ENCODE assay signal across 8 cellular contexts in the genomic region with DNA sequence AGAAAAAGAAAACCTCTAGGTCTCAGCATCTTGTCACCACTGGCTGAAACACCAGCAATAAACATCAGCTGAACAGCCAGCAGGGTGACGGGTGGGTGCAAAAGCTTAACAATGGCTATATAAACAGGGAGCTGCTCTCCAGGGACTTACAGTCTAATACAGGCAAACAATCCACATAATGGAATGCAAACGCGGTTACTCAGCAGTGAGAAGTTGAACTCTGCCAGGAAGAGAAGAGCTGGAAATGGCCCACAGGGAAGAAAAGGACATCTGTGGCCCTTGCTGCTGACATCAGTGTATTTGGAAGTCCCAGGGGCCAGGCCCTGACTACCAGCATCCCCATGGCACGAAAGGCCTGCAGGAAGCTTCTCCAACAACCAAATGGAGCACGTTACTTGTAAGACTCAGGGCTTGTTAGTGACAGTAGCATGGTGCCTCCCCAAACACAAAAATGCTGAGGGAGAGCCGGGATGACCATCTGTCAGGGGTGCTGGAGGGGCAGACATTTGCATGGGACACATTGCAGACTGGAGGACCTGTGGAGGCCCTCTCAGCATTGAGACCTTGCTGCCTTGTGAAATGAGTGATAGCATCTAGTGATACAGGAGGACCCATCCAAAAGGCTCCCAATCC. TPM values are rescaled to one million over a fixed set of nuclear protein-coding genes. Genes with fewer than 3 reads are reported as not detected.
A peak's percentile ranks its signal among the peaks of the same experiment; 100 is the strongest.
DNase-seq lines count a peak whose midpoint lies in the region; ATAC-seq and TF ChIP-seq lines count a peak whose summit lies in the region.

No MANE protein-coding gene starts in this region.

- H3K27ac ChIP-seq in temporal lobe (ENCODE audit: low read depth, low read length), result peak overlapping the region; percentile 67

- H3K4me1 Mint-ChIP-seq in activated T-helper 17 cell treated with anti-CD3 and anti-CD28 coated beads, Interleukin-2, amount 50 U/mL, for 72 hours, result peaks cover 38% of the 10 kb centered on the region

- peaks cover 6% of the 10 kb centered on the region for H3K36me3 Mint-ChIP-seq in activated T-helper 17 cell treated with anti-CD3 and anti-CD28 coated beads, Interleukin-2, amount 50 U/mL, for 72 hours (ENCODE audit: low read depth)

- CTCF ChIA-PET in AG04449 (lab: Yijun Ruan, JAX), result interaction anchor here (1.0 to 1.3 kb wide), 3 partner anchors 10 to 384 kb away, joined by 3 to 4 read pairs (median 3); no protein-coding TSS in a partner anchor

- peaks cover 1% of the 10 kb centered on the region for H3K27me3 Mint-ChIP-seq in activated T-helper 17 cell treated with anti-CD3 and anti-CD28 coated beads, Interleukin-2, amount 50 U/mL, for 72 hours

- DNase-seq in AG04449 (ENCODE audit: low read depth, low spot score) (peak; percentile 74), GM12865 (ENCODE audit: low read depth) (no peak), iris pigment epithelial cell (ENCODE audit: low read depth) (peak; percentile 87), NAMALWA (ENCODE audit: low spot score) (no peak)

- POLR2A ChIA-PET in AG04449 (lab: Yijun Ruan, JAX), result interaction anchor here (0.7 to 2.6 kb wide), 8 partner anchors 10 to 88 kb away, joined by 3 to 16 read pairs (median 5); no protein-coding TSS in a partner anchor

- peak overlapping the region; percentile 86 for H3K4me3 ChIP-seq in AG04449 (ENCODE audit: low read depth, low read length)
- peak overlapping the region; percentile 55 for H3K4me3 ChIP-seq in GM12865 (ENCODE audit: low read depth, low read length)

- no peak for ATAC-seq in activated T-helper 17 cell treated with anti-CD3 and anti-CD28 coated beads, Interleukin-2, amount 50 U/mL, for 72 hours (replicated peaks)
- no peak for ATAC-seq in GM21390 (IDR thresholded peaks at IDR 0.05; ENCODE audit: unreplicated experiment)
- no peak for ATAC-seq in HG03108 (IDR thresholded peaks at IDR 0.05; ENCODE audit: unreplicated experiment)

- H3K9me3 Mint-ChIP-seq in activated T-helper 17 cell treated with anti-CD3 and anti-CD28 coated beads, Interleukin-2, amount 50 U/mL, for 72 hours, result no peaks in the 10 kb centered on the region

- peak overlapping the region; percentile 85 for H3K4me3 Mint-ChIP-seq in activated T-helper 17 cell treated with anti-CD3 and anti-CD28 coated beads, Interleukin-2, amount 50 U/mL, for 72 hours

- TF ChIP-seq CTCF in AG04449 (IDR thresholded peaks at IDR 0.05; ENCODE audit: insufficient read depth, low read length, missing control alignments) (no peak), GM12865 (IDR thresholded peaks at IDR 0.05; ENCODE audit: insufficient read depth, low read depth, low read length, missing control alignments) (no peak)

- H3K27ac Mint-ChIP-seq in activated T-helper 17 cell treated with anti-CD3 and anti-CD28 coated beads, Interleukin-2, amount 50 U/mL, for 72 hours, result peak overlapping the region; percentile 33

RNA-seq across cellular contexts. Expression of gene HEG1, which starts 3.0 kb away (rescaled TPM):
- total RNA-seq in activated T-helper 17 cell treated with anti-CD3 and anti-CD28 coated beads, Interleukin-2, amount 50 U/mL, for 72 hours, result 1 to 10 TPM; 4.6 to 5.5 TPM
- total RNA-seq in temporal lobe, result 15.0 TPM

Comparison
In these comparisons a context has a peak if more than half of its experiments do, and no peak if none do; other contexts are left out.
1. DNase-seq: peak in AG04449 (single experiment) and iris pigment epithelial cell (single experiment); none in GM12865 (single experiment) and NAMALWA (single experiment).